In genomic region chr19:47609885-47610545, GRCh38 we compare ENCODE assay signal across 8 cellular contexts. TPM values are rescaled to one million over a fixed set of nuclear protein-coding genes. Genes with fewer than 3 reads are reported as not detected.
A peak's percentile ranks its signal among the peaks of the same experiment; 100 is the strongest.
DNase-seq lines count a peak whose midpoint lies in the region; ATAC-seq and TF ChIP-seq lines count a peak whose summit lies in the region.

No MANE protein-coding gene starts in this region.

- no peak overlapping the region for H3K27ac Mint-ChIP-seq in activated naive CD8-positive, alpha-beta T cell treated with anti-CD3 and anti-CD28 coated beads, Interleukin-2, amount 50 U/mL, for 24 hours

- no peaks in the 10 kb centered on the region for H3K27me3 Mint-ChIP-seq in activated naive CD8-positive, alpha-beta T cell treated with anti-CD3 and anti-CD28 coated beads, Interleukin-2, amount 50 U/mL, for 24 hours

- DNase-seq in NCI-H748 (lab: John Stamatoyannopoulos, UW; ENCODE audit: unreplicated experiment) (peak; percentile 60), NCI-H748 treated with DMSO at 0.1 percent for 48 hours (lab: John Stamatoyannopoulos, UW) (no peak), RPMI7951 (ENCODE audit: low read depth) (peak; percentile 56), heart left ventricle (peak; percentile 46 to 78 (median 50)), posterior cingulate gyrus (peak in 9 of 10 donors; percentile 19 to 91 (median 40))
- DNase-seq in activated naive CD8-positive, alpha-beta T cell treated with anti-CD3 and anti-CD28 coated beads, Interleukin-2, amount 50 U/mL, for 24 hours, result peak; percentile 55

- no peaks in the 10 kb centered on the region for H3K36me3 Mint-ChIP-seq in activated naive CD8-positive, alpha-beta T cell treated with anti-CD3 and anti-CD28 coated beads, Interleukin-2, amount 50 U/mL, for 24 hours (ENCODE audit: low read depth)

- H3K9me3 ChIP-seq in heart left ventricle, result no peaks in the 10 kb centered on the region

- no peak for ATAC-seq in activated naive CD8-positive, alpha-beta T cell treated with anti-CD3 and anti-CD28 coated beads, Interleukin-2, amount 50 U/mL, for 24 hours
- ATAC-seq in heart left ventricle (peak in 3 of 4 donors; percentile 16 to 26 (median 20)), HG02884 (IDR thresholded peaks at IDR 0.05; ENCODE audit: unreplicated experiment) (no peak), HG03469 (IDR thresholded peaks at IDR 0.05; ENCODE audit: unreplicated experiment) (no peak)

- H3K4me3 Mint-ChIP-seq in activated naive CD8-positive, alpha-beta T cell treated with anti-CD3 and anti-CD28 coated beads, Interleukin-2, amount 50 U/mL, for 24 hours, result peak overlapping the region; percentile 62

- no peak for TF ChIP-seq CTCF in heart left ventricle (IDR thresholded peaks at IDR 0.05)

- no peak for TF ChIP-seq POLR2A in heart left ventricle (IDR thresholded peaks at IDR 0.05)

- intact Hi-C loops in heart left ventricle (cut with DNase I) (loop anchor here in 9 of 10 donors (2.0 to 10.0 kb wide), 12 partner anchors 52 to 335 kb away; partner anchors contain the start of genes NAPA (in 4 of the 9) and INAFM1 (in 1 of the 9)), posterior cingulate gyrus (cut with DNase I) (loop anchor here (5.0 to 10.0 kb wide), 3 partner anchors 87 to 175 kb away; partner anchors contain the start of gene NAPA)

- WGBS in heart left ventricle, 4 donors, result 0 to 1% (median 1%) methylated on average over 12 to 49 of the region's 49 CpGs

- peak overlapping the region; percentile 84 to 100 (median 99) for H3K27ac ChIP-seq in heart left ventricle

- H3K4me3 ChIP-seq in heart left ventricle, result peak overlapping the region; percentile 83 to 100 (median 98)

- no peaks in the 10 kb centered on the region for H3K9me3 Mint-ChIP-seq in activated naive CD8-positive, alpha-beta T cell treated with anti-CD3 and anti-CD28 coated beads, Interleukin-2, amount 50 U/mL, for 24 hours

- H3K4me1 Mint-ChIP-seq in activated naive CD8-positive, alpha-beta T cell treated with anti-CD3 and anti-CD28 coated beads, Interleukin-2, amount 50 U/mL, for 24 hours, result peaks cover 21% of the 10 kb centered on the region

- no peaks in the 10 kb centered on the region for H3K27me3 ChIP-seq in heart left ventricle

- peaks cover 0 to 7% (median 0%) of the 10 kb centered on the region in 9 donors for H3K36me3 ChIP-seq in heart left ventricle

- H3K4me1 ChIP-seq in heart left ventricle, result peaks cover 2 to 54% (median 34%) of the 10 kb centered on the region in 12 donors

RNA-seq across cellular contexts. Expression of gene BICRA, which starts 1.1 kb away (rescaled TPM):
- 2.8 and 4.4 TPM in 2 replicates for total RNA-seq in RPMI7951 (2014; rRNA removed; shearing (Covaris generic))
- total RNA-seq in heart left ventricle, result 10 to 100 TPM in 3 of 9 donors, 1 to 10 TPM in 6; 5.3 to 14.5 (median 8.7) TPM
- 1 to 10 TPM; 7.2 to 7.6 TPM for polyA plus RNA-seq in heart left ventricle

RNA-seq across cellular contexts. Expression of gene ZNF541, which starts 37.1 kb away (rescaled TPM):
- not detected in 2 replicates for total RNA-seq in RPMI7951 (2014; rRNA removed; shearing (Covaris generic))
- 1 to 10 TPM in 6 of 9 donors, under 1 TPM in 3; 0.63 to 3.8 (median 1.1) TPM for total RNA-seq in heart left ventricle
- polyA plus RNA-seq in heart left ventricle, result 1 to 10 TPM in 1 of 2 donors, under 1 TPM in 1; 0.15 to 1.1 TPM

Comparison
In these comparisons a context has a peak if more than half of its experiments do, and no peak if none do; other contexts are left out.
1. ATAC-seq: peak in heart left ventricle (3 of 4); none in activated naive CD8-positive, alpha-beta T cell treated with anti-CD3 and anti-CD28 coated beads, Interleukin-2, amount 50 U/mL, for 24 hours (single experiment), HG02884 (single experiment) and HG03469 (single experiment).